In genomic region chr1:108151548-108151947, GRCh38 we compare ENCODE assay signal across 9 cellular contexts.
"Had no signal": no experiment of that assay in that cellular context is flagged by ENCODE, and none has a peak within 500 bp of the region (broad histone marks: within the 10 kb centered on the region; RNA-seq: fewer than 3 reads in every experiment).

No MANE protein-coding gene starts in this region.

- ATAC-seq: GM23338, HCT116 had no signal

- H3K4me2 ChIP-seq: GM23338 had no signal

- H2AFZ ChIP-seq: GM23248, GM23338 had no signal

- H3K4me1 ChIP-seq: HAP-1 had no signal

- DNase-seq: GM23248, GOT3, H7, H9, HCEC 1CT, HFFc6 had no signal

- H3K27ac Mint-ChIP-seq: GM23338, H9, HFFc6 had no signal

- H3K4me3 ChIP-seq: GM23248, GM23338, HAP-1 had no signal

- H3K4me3 Mint-ChIP-seq: GM23338, H9, HFFc6 had no signal

- H3K4me1 Mint-ChIP-seq: GM23338, H9 had no signal

- H3K9me3 Mint-ChIP-seq: GM23338, H9, HFFc6 had no signal

- H3K9me3 ChIP-seq: HAP-1 had no signal

- H3K9ac ChIP-seq: GM23248 had no signal

- H3K27ac ChIP-seq: GM23248 had no signal
